In genomic region chr15:72231847-72232461, GRCh38 we compare ENCODE assay signal across 2 cellular contexts.
TF ChIP-seq lines count a peak whose summit lies in the region.

No MANE protein-coding gene starts in this region.

TF ChIP-seq in SK-N-SH, 30 proteins besides CTCF, POLR2A, EP300 and RAD21:
- TF ChIP-seq PBX3 (IDR thresholded peaks at IDR 0.05) (peak; percentile 69), FOSL2 (IDR thresholded peaks at IDR 0.05; ENCODE audit: borderline replicate concordance, low read depth) (peak; percentile 48; the same call in 1 of the 2 replicates), TCF12 (IDR thresholded peaks at IDR 0.05) (peak; percentile 27; the same call in 1 of the 2 replicates), JUND (IDR thresholded peaks at IDR 0.05) (peak; percentile 46), POLR2AphosphoS5 (IDR thresholded peaks at IDR 0.05; ENCODE audit: low read depth, low read length) (no peak), ELF1 (IDR thresholded peaks at IDR 0.05) (peak; percentile 18; the same call in 1 of the 2 replicates), TAF1 (IDR thresholded peaks at IDR 0.05; ENCODE audit: borderline replicate concordance, low read depth, low read length) (peak; percentile 43; the same call in 1 of the 2 replicates), RCOR1 (IDR thresholded peaks at IDR 0.05; ENCODE audit: low read length) (peak; percentile 3; the same call in 1 of the 2 replicates), FOXM1 (IDR thresholded peaks at IDR 0.05; ENCODE audit: low read depth) (no peak), NFIC (IDR thresholded peaks at IDR 0.05; ENCODE audit: borderline replicate concordance) (peak; percentile 43; the same call in 1 of the 2 replicates), RXRA (IDR thresholded peaks at IDR 0.05; ENCODE audit: borderline replicate concordance, low read depth) (no peak), RFX5 (IDR thresholded peaks at IDR 0.05; ENCODE audit: low read length) (peak; percentile 90), YY1 (IDR thresholded peaks at IDR 0.05; ENCODE audit: low read depth) (no peak)
TF ChIP-seq in SK-N-SH: peak in this region for 9.

TF ChIP-seq in K562, 482 proteins besides CTCF, POLR2A, EP300 and RAD21 (continues in another document):
- no peak for TF ChIP-seq ZNF76 (CRISPR knock-in tag; IDR thresholded peaks at IDR 0.05; ENCODE audit: borderline replicate concordance)
- peak; percentile 71 for TF ChIP-seq ZNF384 (IDR thresholded peaks at IDR 0.05; ENCODE audit: low read depth, low read length)
- 0 out of 4 replicates have a peak, but pooled peaks of 1 of the 2 experiments have one; percentile 47 for TF ChIP-seq ZNF639 (CRISPR knock-in tag; conservative IDR thresholded peaks at IDR 0.05 in 1 of 2, IDR thresholded peaks at IDR 0.05 in 1 of 2)
- TF ChIP-seq ZNF224 (CRISPR knock-in tag; IDR thresholded peaks at IDR 0.05) = no peak
- TF ChIP-seq SMARCC2 (IDR thresholded peaks at IDR 0.05; ENCODE audit: low read depth) = peak; percentile 34; the same call in 1 of the 2 replicates
- peak; percentile 32; the same call in 1 of the 2 replicates for TF ChIP-seq TFAP4 (CRISPR knock-in tag; IDR thresholded peaks at IDR 0.05; ENCODE audit: borderline replicate concordance)
- TF ChIP-seq TAF1 (IDR thresholded peaks at IDR 0.05; ENCODE audit: control insufficient read depth, extremely low read depth, insufficient read depth, low read length, severe bottlenecking) = peak; percentile 19
- TF ChIP-seq CREB1 (IDR thresholded peaks at IDR 0.05) = no peak
- TF ChIP-seq CREB1 (CRISPR knock-in tag; IDR thresholded peaks at IDR 0.05) = 0 out of 2 replicates have a peak, but pooled peaks have one; percentile 38
- TF ChIP-seq SAP30 (IDR thresholded peaks at IDR 0.05; ENCODE audit: borderline replicate concordance, insufficient read depth, low read depth, low read length, poor library complexity, severe bottlenecking) = peak; percentile 55
- no peak for TF ChIP-seq PREB (CRISPR knock-in tag; IDR thresholded peaks at IDR 0.05)
- TF ChIP-seq ETV1 (tag; conservative IDR thresholded peaks at IDR 0.05; ENCODE audit: low read depth) = peak; percentile 89
- 0 out of 2 replicates have a peak, but pooled peaks have one; percentile 30 for TF ChIP-seq ZNF316 (IDR thresholded peaks at IDR 0.05)
- TF ChIP-seq NFE2 (IDR thresholded peaks at IDR 0.05; ENCODE audit: low read depth) = peak; percentile 58
- TF ChIP-seq HDAC1 (IDR thresholded peaks at IDR 0.05) = peak; percentile 61 to 95; a peak in 3 of 4 replicates
- TF ChIP-seq SIN3A (IDR thresholded peaks at IDR 0.05; ENCODE audit: borderline replicate concordance in 2 of 2, control insufficient read depth in 1 of 2, low read depth in 2 of 2, low read length in 2 of 2) = no peak; a peak in 1 of 4 replicates
- TF ChIP-seq ZNF695 (CRISPR knock-in tag; IDR thresholded peaks at IDR 0.05) = no peak
- no peak for TF ChIP-seq ZBTB8A (IDR thresholded peaks at IDR 0.05; ENCODE audit: partially characterized antibody)
- TF ChIP-seq JUND (IDR thresholded peaks at IDR 0.05; ENCODE audit: borderline replicate concordance, low read depth, low read length) = peak; percentile 86
- peak; percentile 23; the same call in 2 of the 3 replicates for TF ChIP-seq JUND (tag; IDR thresholded peaks at IDR 0.05; ENCODE audit: borderline replicate concordance, low read depth, low read length)
- no peak for TF ChIP-seq NCOA2 (IDR thresholded peaks at IDR 0.05; ENCODE audit: partially characterized antibody in 2 of 2)
- 0 out of 2 replicates have a peak, but pooled peaks have one; percentile 70 for TF ChIP-seq ZNF197 (CRISPR knock-in tag; IDR thresholded peaks at IDR 0.05; ENCODE audit: low read depth)
- peak in 1 of 2 experiments; percentile 86; a peak in 2 of 4 replicates for TF ChIP-seq TBL1XR1 (IDR thresholded peaks at IDR 0.05; ENCODE audit: low read length in 2 of 2)
- peak; percentile 74 for TF ChIP-seq HES1 (IDR thresholded peaks at IDR 0.05; ENCODE audit: low read depth)
- TF ChIP-seq CUX1 (CRISPR knock-in tag; IDR thresholded peaks at IDR 0.05) = no peak
- TF ChIP-seq L3MBTL2 (IDR thresholded peaks at IDR 0.05) = no peak
- peak; percentile 91 for TF ChIP-seq POLR2AphosphoS5 (IDR thresholded peaks at IDR 0.05; ENCODE audit: control insufficient read depth, insufficient read depth, low read depth, low read length)
- TF ChIP-seq ARNT (IDR thresholded peaks at IDR 0.05) = peak in 1 of 2 experiments; percentile 59; a peak in 1 of 4 replicates
- no peak for TF ChIP-seq MEF2D (tag; conservative IDR thresholded peaks at IDR 0.05; ENCODE audit: low read depth)
- TF ChIP-seq C11orf30 (IDR thresholded peaks at IDR 0.05; ENCODE audit: low read depth) = peak; percentile 48; the same call in 1 of the 2 replicates
- TF ChIP-seq TRIM28 (IDR thresholded peaks at IDR 0.05) = no peak
- TF ChIP-seq ESRRA (IDR thresholded peaks at IDR 0.05; ENCODE audit: borderline replicate concordance, low read depth) = no peak
- peak; percentile 41; the same call in 1 of the 2 replicates for TF ChIP-seq ATF3 (IDR thresholded peaks at IDR 0.05)
- no peak for TF ChIP-seq ATF3 (CRISPR knock-in tag; conservative IDR thresholded peaks at IDR 0.05)
- peak; percentile 90 for TF ChIP-seq NCOR1 (IDR thresholded peaks at IDR 0.05)
- peak; percentile 85 for TF ChIP-seq NFIC (IDR thresholded peaks at IDR 0.05)
- TF ChIP-seq KLF16 (IDR thresholded peaks at IDR 0.05) = peak; percentile 90
- peak; percentile 84 for TF ChIP-seq DACH1 (IDR thresholded peaks at IDR 0.05; ENCODE audit: partially characterized antibody)
- TF ChIP-seq RFX5 (IDR thresholded peaks at IDR 0.05; ENCODE audit: low read depth, low read length) = peak; percentile 85
- peak in 1 of 2 experiments; percentile 75; a peak in 2 of 4 replicates for TF ChIP-seq ZMIZ1 (IDR thresholded peaks at IDR 0.05; ENCODE audit: low read depth in 2 of 2, low read length in 2 of 2)
- no peak for TF ChIP-seq AFF4 (CRISPR knock-in tag; IDR thresholded peaks at IDR 0.05)
